In the genomic region with DNA sequence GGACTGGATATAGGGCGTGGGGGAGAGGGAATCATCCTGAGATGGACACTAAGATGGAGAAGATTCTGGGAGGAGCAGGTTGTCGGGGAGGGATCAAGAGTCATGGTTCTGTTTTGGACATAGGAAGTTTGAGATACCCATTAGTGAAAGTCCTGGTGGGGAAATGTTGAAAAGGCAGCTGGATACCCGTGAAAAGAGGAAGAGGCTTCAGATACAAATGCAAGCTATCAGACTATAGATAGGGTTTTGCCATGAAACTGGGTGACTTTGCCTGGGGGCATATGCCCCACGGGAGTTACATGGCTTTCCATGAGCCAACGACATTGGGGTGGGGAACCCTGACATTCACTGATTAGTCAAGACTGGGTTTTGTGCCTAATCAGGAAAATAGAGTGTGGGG, we compare ENCODE assay signal across 26 cellular contexts. TPM values are rescaled to one million over a fixed set of nuclear protein-coding genes. Genes with fewer than 3 reads are reported as not detected.
DNase-seq lines count a peak whose midpoint lies in the region; ATAC-seq and TF ChIP-seq lines count a peak whose summit lies in the region.
"Had no signal": no experiment of that assay in that cellular context is flagged by ENCODE, and none has a peak within 500 bp of the region (broad histone marks: within the 10 kb centered on the region; RNA-seq: fewer than 3 reads in every experiment).

No MANE protein-coding gene starts in this region.

- H3K36me3 Mint-ChIP-seq in endothelial cell (ENCODE audit: low read depth, unreplicated experiment) (peaks cover 4% of the 10 kb centered on the region), type B pancreatic cell (peaks cover 4% of the 10 kb centered on the region)

- DNase-seq in SIG-M5 treated with dmso at 0.1 percent for 504 hours (lab: John Stamatoyannopoulos, UW; ENCODE audit: unreplicated experiment) = peak; percentile 78
- no peak for DNase-seq in SIG-M5 (lab: John Stamatoyannopoulos, UW)
- DNase-seq in OCI-M1 (lab: John Stamatoyannopoulos, UW) = peak; percentile 35
- DNase-seq in endothelial cell (ENCODE audit: low spot score) = no peak
- DNase-seq in type B pancreatic cell (ENCODE audit: extremely low spot score, unreplicated experiment) = no peak
- no peak for DNase-seq in lower leg skin (ENCODE audit: low spot score in 2 of 2)
- DNase-seq in pons (ENCODE audit: low spot score) = no peak
- DNase-seq: 8988T; activated CD4-positive, alpha-beta T cell treated with anti-CD3 and anti-CD28 coated beads, Interleukin-2, amount 10 ng/mL, durations not matched to agents 7 days and 5 days; effector CD4-positive, alpha-beta T cell; erythroblast; midbrain; NCI-H146; NCI-H2171 treated with DMSO at 0.1 percent for 48 hours; NCI-H526 treated with DMSO at 0.1 percent for 48 hours; stimulated activated CD4-positive, alpha-beta T cell treated with anti-CD3 and anti-CD28 coated beads, Interleukin-2, amount 100 ng/mL, for 24 hours; T-cell had no signal

- H3K4me3 Mint-ChIP-seq in endothelial cell (ENCODE audit: unreplicated experiment) (peak overlapping the region; percentile 31), type B pancreatic cell (peak overlapping the region; percentile 37)
- H3K4me3 Mint-ChIP-seq: activated CD4-positive, alpha-beta T cell treated with anti-CD3 and anti-CD28 coated beads, Interleukin-2, amount 10 ng/mL, durations not matched to agents 7 days and 5 days; B cell; stimulated activated effector memory CD8-positive, alpha-beta T cell treated with anti-CD3 and anti-CD28 coated beads, Interleukin-12 subunit alpha, Interleukin-12 subunit beta, amount 100 ng/mL, for 72 hours had no signal

- no peak for TF ChIP-seq POLR2A in lower leg skin (IDR thresholded peaks at IDR 0.05)

- ATAC-seq in HG03135 (IDR thresholded peaks at IDR 0.05; ENCODE audit: unreplicated experiment) = no peak
- ATAC-seq: left lung; Right ventricle myocardium inferior; stimulated activated effector memory CD8-positive, alpha-beta T cell treated with anti-CD3 and anti-CD28 coated beads, Interleukin-12 subunit alpha, Interleukin-12 subunit beta, amount 100 ng/mL, for 72 hours; T-cell had no signal

- H3K27me3 Mint-ChIP-seq in endothelial cell (ENCODE audit: unreplicated experiment) = peaks cover 14% of the 10 kb centered on the region
- H3K27me3 Mint-ChIP-seq in type B pancreatic cell = peaks cover 44% of the 10 kb centered on the region

- TF ChIP-seq CTCF in endothelial cell (IDR thresholded peaks at IDR 0.05; ENCODE audit: unreplicated experiment) = no peak
- TF ChIP-seq CTCF in type B pancreatic cell (conservative IDR thresholded peaks at IDR 0.05) = no peak
- no peak for TF ChIP-seq CTCF in lower leg skin (IDR thresholded peaks at IDR 0.05)

- no peaks in the 10 kb centered on the region for H3K4me1 Mint-ChIP-seq in endothelial cell (ENCODE audit: unreplicated experiment)
- H3K4me1 Mint-ChIP-seq in type B pancreatic cell (ENCODE audit: unreplicated experiment) = peaks cover 14% of the 10 kb centered on the region

- no peak overlapping the region for H3K4me3 ChIP-seq in lower leg skin (ENCODE audit: low read depth, poor library complexity, severe bottlenecking)
- H3K4me3 ChIP-seq: GM23248, left lung, skin epidermis had no signal

- 61 to 63% methylated on average over 5 of the region's 5 CpGs for WGBS in lower leg skin, 2 donors

- H3K9me3 Mint-ChIP-seq in endothelial cell (ENCODE audit: unreplicated experiment) = no peaks in the 10 kb centered on the region
- H3K9me3 Mint-ChIP-seq in type B pancreatic cell = no peaks in the 10 kb centered on the region
- H3K9me3 Mint-ChIP-seq: activated CD4-positive, alpha-beta T cell treated with anti-CD3 and anti-CD28 coated beads, Interleukin-2, amount 10 ng/mL, durations not matched to agents 7 days and 5 days; stimulated activated effector memory CD8-positive, alpha-beta T cell treated with anti-CD3 and anti-CD28 coated beads, Interleukin-12 subunit alpha, Interleukin-12 subunit beta, amount 100 ng/mL, for 72 hours; T-cell had no signal

- H3K27ac Mint-ChIP-seq in endothelial cell (ENCODE audit: unreplicated experiment) = peak overlapping the region; percentile 48
- peak overlapping the region; percentile 4 for H3K27ac Mint-ChIP-seq in type B pancreatic cell
- H3K27ac Mint-ChIP-seq: activated CD4-positive, alpha-beta T cell treated with anti-CD3 and anti-CD28 coated beads, Interleukin-2, amount 10 ng/mL, durations not matched to agents 7 days and 5 days; B cell; stimulated activated effector memory CD8-positive, alpha-beta T cell treated with anti-CD3 and anti-CD28 coated beads, Interleukin-12 subunit alpha, Interleukin-12 subunit beta, amount 100 ng/mL, for 72 hours had no signal

- intact Hi-C loops in lower leg skin (cut with DNase I; ENCODE audit: low total_unique reads) = no loop called here

RNA-seq across cellular contexts. Expression of gene GPR62, which starts 1.1 kb away (rescaled TPM):
- total RNA-seq in endothelial cell (ENCODE audit: unreplicated experiment) = not detected
- 0.17 TPM in 1 of 2 replicates, not detected in the other for total RNA-seq in type B pancreatic cell (ENCODE audit: low replicate concordance)
- total RNA-seq in lower leg skin = not detected
- total RNA-seq: activated CD4-positive, alpha-beta T cell treated with anti-CD3 and anti-CD28 coated beads, Interleukin-2, amount 10 ng/mL, durations not matched to agents 7 days and 5 days; B cell; chondrocyte; Daoy; GM23248; left lung; T-cell had no signal

RNA-seq across cellular contexts. Expression of gene PARP3, which starts 12.0 kb away (rescaled TPM):
- total RNA-seq in endothelial cell (ENCODE audit: unreplicated experiment) (4.6 TPM), type B pancreatic cell (ENCODE audit: low replicate concordance) (4.2 and 6.6 TPM in 2 replicates), lower leg skin (10 to 100 TPM in 2 of 4 donors, 1 to 10 TPM in 2; 6.0 to 16.2 (median 9.0) TPM)

RNA-seq across cellular contexts. Expression of gene RRP9, which starts 12.4 kb away (rescaled TPM):
- 20.6 TPM for total RNA-seq in endothelial cell (ENCODE audit: unreplicated experiment)
- 22.7 and 30.0 TPM in 2 replicates for total RNA-seq in type B pancreatic cell (ENCODE audit: low replicate concordance)
- total RNA-seq in lower leg skin = 10 to 100 TPM; 10.0 to 16.9 (median 14.0) TPM

RNA-seq across cellular contexts. Expression of gene PCBP4, which starts 13.1 kb away (rescaled TPM):
- total RNA-seq in endothelial cell (ENCODE audit: unreplicated experiment) = 60.6 TPM
- total RNA-seq in type B pancreatic cell (ENCODE audit: low replicate concordance) = 74.8 and 91.9 TPM in 2 replicates
- 10 to 100 TPM; 25.5 to 46.7 (median 29.2) TPM for total RNA-seq in lower leg skin

RNA-seq across cellular contexts. Expression of gene ABHD14B, which starts 19.7 kb away (rescaled TPM):
- total RNA-seq in endothelial cell (ENCODE audit: unreplicated experiment) (7.1 TPM), type B pancreatic cell (ENCODE audit: low replicate concordance) (22.1 and 27.2 TPM in 2 replicates), lower leg skin (10 to 100 TPM; 35.0 to 69.4 (median 51.9) TPM)

Comparison
In these comparisons a context has a peak if more than half of its experiments do, and no peak if none do; other contexts are left out.
1. DNase-seq: peak in SIG-M5 treated with dmso at 0.1 percent for 504 hours (single experiment) and OCI-M1 (single experiment); none in SIG-M5 (single experiment), endothelial cell (single experiment), type B pancreatic cell (single experiment), lower leg skin (0 of 2) and pons (single experiment).